In genomic region chr6:35491558-35492541, GRCh38 we compare ENCODE assay signal across 15 cellular contexts. TPM values are rescaled to one million over a fixed set of nuclear protein-coding genes. Genes with fewer than 3 reads are reported as not detected.
DNase-seq lines count a peak whose midpoint lies in the region; ATAC-seq and TF ChIP-seq lines count a peak whose summit lies in the region.
"Had no signal": no experiment of that assay in that cellular context is flagged by ENCODE, and none has a peak within 500 bp of the region (broad histone marks: within the 10 kb centered on the region; RNA-seq: fewer than 3 reads in every experiment).

No MANE protein-coding gene starts in this region.

- DNase-seq in ELF-1 (ENCODE audit: low read depth, low spot score) (peak; percentile 88), Peyer's patch (peak in 1 of 3 donors; percentile 46), retina (peak; percentile 57), HAP-1 (ENCODE audit: low spot score in 2 of 2) (no peak), SHP77 (lab: John Stamatoyannopoulos, UW) (no peak)
- DNase-seq in activated T-helper 1 cell treated with anti-CD3 and anti-CD28 coated beads, Interleukin-12 subunit alpha, Interleukin-12 subunit beta, Interleukin-2, Interleukin-4 antibody, amounts not matched to agents 30 ng/mL and 10 ng/mL and 1 ng/mL, durations not matched to agents 14 hours and 24 hours and 36 hours (ENCODE audit: low spot score), result no peak
- DNase-seq: activated CD4-positive, alpha-beta T cell treated with anti-CD3 and anti-CD28 coated beads for 1 hour; activated effector memory CD4-positive, alpha-beta T cell treated with Interleukin-2 at 50 U/mL for 16 hours; CD8-positive, alpha-beta T cell; stimulated activated CD4-positive, alpha-beta T cell treated with anti-CD3 and anti-CD28 coated beads, Interleukin-2, amount 100 ng/mL, for 24 hours had no signal

- peaks cover 5% of the 10 kb centered on the region for H3K4me1 Mint-ChIP-seq in activated T-helper 1 cell treated with anti-CD3 and anti-CD28 coated beads, Interleukin-12 subunit alpha, Interleukin-12 subunit beta, Interleukin-2, Interleukin-4 antibody, amounts not matched to agents 30 ng/mL and 10 ng/mL and 1 ng/mL, durations not matched to agents 14 hours and 24 hours and 36 hours (ENCODE audit: low read depth)

- TF ChIP-seq CTCF in Peyer's patch (IDR thresholded peaks at IDR 0.05), result no peak

- in situ Hi-C loops in HAP-1 (cut with MboI; ENCODE audit: low sequenced_read_pairs), result no loop called here

- H3K36me3 Mint-ChIP-seq in activated T-helper 1 cell treated with anti-CD3 and anti-CD28 coated beads, Interleukin-12 subunit alpha, Interleukin-12 subunit beta, Interleukin-2, Interleukin-4 antibody, amounts not matched to agents 30 ng/mL and 10 ng/mL and 1 ng/mL, durations not matched to agents 14 hours and 24 hours and 36 hours (ENCODE audit: low read depth), result no peaks in the 10 kb centered on the region
- H3K36me3 Mint-ChIP-seq: CD8-positive, alpha-beta T cell had no signal

- H3K9me3 Mint-ChIP-seq in activated T-helper 1 cell treated with anti-CD3 and anti-CD28 coated beads, Interleukin-12 subunit alpha, Interleukin-12 subunit beta, Interleukin-2, Interleukin-4 antibody, amounts not matched to agents 30 ng/mL and 10 ng/mL and 1 ng/mL, durations not matched to agents 14 hours and 24 hours and 36 hours, result no peaks in the 10 kb centered on the region
- H3K9me3 Mint-ChIP-seq: CD8-positive, alpha-beta T cell had no signal

- peaks cover 0 to 66% (median 5%) of the 10 kb centered on the region in 4 donors for H3K4me1 ChIP-seq in Peyer's patch
- peaks cover 48% of the 10 kb centered on the region for H3K4me1 ChIP-seq in iPS-15b (ENCODE audit: control insufficient read depth, insufficient read depth, low read length)
- H3K4me1 ChIP-seq in HAP-1, result no peaks in the 10 kb centered on the region; the same call in 1 of the 2 replicates

- peak overlapping the region in 3 of 4 donors; percentile 46 to 84 (median 69) for H3K27ac ChIP-seq in Peyer's patch

- no peak overlapping the region for H3K4me3 Mint-ChIP-seq in activated T-helper 1 cell treated with anti-CD3 and anti-CD28 coated beads, Interleukin-12 subunit alpha, Interleukin-12 subunit beta, Interleukin-2, Interleukin-4 antibody, amounts not matched to agents 30 ng/mL and 10 ng/mL and 1 ng/mL, durations not matched to agents 14 hours and 24 hours and 36 hours
- H3K4me3 Mint-ChIP-seq: CD8-positive, alpha-beta T cell had no signal

- H3K27me3 ChIP-seq in Peyer's patch, result no peaks in the 10 kb centered on the region
- peaks cover 5% of the 10 kb centered on the region for H3K27me3 ChIP-seq in iPS-15b (ENCODE audit: control insufficient read depth, insufficient read depth, low read length)
- H3K27me3 ChIP-seq in HAP-1 (ENCODE audit: low read depth), result no peaks in the 10 kb centered on the region

- intact Hi-C loops in activated T-helper 1 cell treated with anti-CD3 and anti-CD28 coated beads, Interleukin-12 subunit alpha, Interleukin-12 subunit beta, Interleukin-2, Interleukin-4 antibody, amounts not matched to agents 30 ng/mL and 10 ng/mL and 1 ng/mL, durations not matched to agents 14 hours and 24 hours and 36 hours (cut with micrococcal nuclease), result no loop called here

- H3K9me3 ChIP-seq in Peyer's patch (no peaks in the 10 kb centered on the region), iPS-15b (ENCODE audit: control insufficient read depth, insufficient read depth, low read length) (no peaks in the 10 kb centered on the region), HAP-1 (no peaks in the 10 kb centered on the region)
- H3K9me3 ChIP-seq: mucosa of descending colon had no signal

- H3K9ac ChIP-seq in iPS-15b (ENCODE audit: low read depth, low read length), result peak overlapping the region; percentile 37

- no peak for TF ChIP-seq POLR2A in Peyer's patch (IDR thresholded peaks at IDR 0.05)

- H3K4me3 ChIP-seq in Peyer's patch (peak overlapping the region in 1 of 4 donors; percentile 5), iPS-15b (ENCODE audit: low read depth, low read length) (peak overlapping the region; percentile 26), HAP-1 (no peak overlapping the region)
- H3K4me3 ChIP-seq: mucosa of descending colon had no signal

- H3K27me3 Mint-ChIP-seq in activated T-helper 1 cell treated with anti-CD3 and anti-CD28 coated beads, Interleukin-12 subunit alpha, Interleukin-12 subunit beta, Interleukin-2, Interleukin-4 antibody, amounts not matched to agents 30 ng/mL and 10 ng/mL and 1 ng/mL, durations not matched to agents 14 hours and 24 hours and 36 hours (ENCODE audit: insufficient read depth), result peaks cover 5% of the 10 kb centered on the region

- no peaks in the 10 kb centered on the region for H3K36me3 ChIP-seq in Peyer's patch
- H3K36me3 ChIP-seq in iPS-15b (ENCODE audit: control insufficient read depth, insufficient read depth, low read length), result peaks cover 4% of the 10 kb centered on the region
- H3K36me3 ChIP-seq in HAP-1 (replicated peaks), result no peaks in the 10 kb centered on the region

- ATAC-seq in HG03460 (IDR thresholded peaks at IDR 0.05; ENCODE audit: unreplicated experiment), result no peak
- ATAC-seq: CD8-positive, alpha-beta T cell; mucosa of descending colon had no signal

- H3K27ac Mint-ChIP-seq in activated T-helper 1 cell treated with anti-CD3 and anti-CD28 coated beads, Interleukin-12 subunit alpha, Interleukin-12 subunit beta, Interleukin-2, Interleukin-4 antibody, amounts not matched to agents 30 ng/mL and 10 ng/mL and 1 ng/mL, durations not matched to agents 14 hours and 24 hours and 36 hours, result no peak overlapping the region
- H3K27ac Mint-ChIP-seq: CD8-positive, alpha-beta T cell had no signal

RNA-seq across cellular contexts. Expression of gene TEAD3, which starts 5.0 kb away (rescaled TPM):
- total RNA-seq in Peyer's patch, result 10 to 100 TPM; 10.7 to 32.9 (median 27.4) TPM
- total RNA-seq in activated T-helper 1 cell treated with anti-CD3 and anti-CD28 coated beads, Interleukin-12 subunit alpha, Interleukin-12 subunit beta, Interleukin-2, Interleukin-4 antibody, amounts not matched to agents 30 ng/mL and 10 ng/mL and 1 ng/mL, durations not matched to agents 14 hours and 24 hours and 36 hours, result 1.5 and 2.0 TPM in 2 replicates
- total RNA-seq: CD8-positive, alpha-beta T cell had no signal

RNA-seq across cellular contexts. Expression of gene TULP1, which starts 20.8 kb away (rescaled TPM):
- not detected for total RNA-seq in Peyer's patch
- total RNA-seq in activated T-helper 1 cell treated with anti-CD3 and anti-CD28 coated beads, Interleukin-12 subunit alpha, Interleukin-12 subunit beta, Interleukin-2, Interleukin-4 antibody, amounts not matched to agents 30 ng/mL and 10 ng/mL and 1 ng/mL, durations not matched to agents 14 hours and 24 hours and 36 hours, result not detected in 2 replicates
- total RNA-seq: CD8-positive, alpha-beta T cell; glomerular endothelial cell; mucosa of descending colon; NCI-H460 had no signal

RNA-seq across cellular contexts. Expression of gene RPL10A, which starts 23.6 kb away (rescaled TPM):
- 1,000 to 10,000 TPM in 1 of 4 donors, 100 to 1,000 TPM in 3; 347 to 1,065 (median 530) TPM for total RNA-seq in Peyer's patch
- total RNA-seq in activated T-helper 1 cell treated with anti-CD3 and anti-CD28 coated beads, Interleukin-12 subunit alpha, Interleukin-12 subunit beta, Interleukin-2, Interleukin-4 antibody, amounts not matched to agents 30 ng/mL and 10 ng/mL and 1 ng/mL, durations not matched to agents 14 hours and 24 hours and 36 hours, result 1,580 and 1,584 TPM in 2 replicates

RNA-seq across cellular contexts. Expression of gene FANCE, which starts 39.7 kb away (rescaled TPM):
- total RNA-seq in Peyer's patch, result 1 to 10 TPM; 1.8 to 7.4 (median 4.2) TPM
- total RNA-seq in activated T-helper 1 cell treated with anti-CD3 and anti-CD28 coated beads, Interleukin-12 subunit alpha, Interleukin-12 subunit beta, Interleukin-2, Interleukin-4 antibody, amounts not matched to agents 30 ng/mL and 10 ng/mL and 1 ng/mL, durations not matched to agents 14 hours and 24 hours and 36 hours, result 21.9 and 22.3 TPM in 2 replicates

Comparison
In these comparisons a context has a peak if more than half of its experiments do, and no peak if none do; other contexts are left out.
1. DNase-seq: peak in ELF-1 (single experiment) and retina (single experiment); none in HAP-1 (0 of 2), SHP77 (0 of 2) and activated T-helper 1 cell treated with anti-CD3 and anti-CD28 coated beads, Interleukin-12 subunit alpha, Interleukin-12 subunit beta, Interleukin-2, Interleukin-4 antibody, amounts not matched to agents 30 ng/mL and 10 ng/mL and 1 ng/mL, durations not matched to agents 14 hours and 24 hours and 36 hours (single experiment).